ENCODE assay signal across 12 cellular contexts in the genomic region with DNA sequence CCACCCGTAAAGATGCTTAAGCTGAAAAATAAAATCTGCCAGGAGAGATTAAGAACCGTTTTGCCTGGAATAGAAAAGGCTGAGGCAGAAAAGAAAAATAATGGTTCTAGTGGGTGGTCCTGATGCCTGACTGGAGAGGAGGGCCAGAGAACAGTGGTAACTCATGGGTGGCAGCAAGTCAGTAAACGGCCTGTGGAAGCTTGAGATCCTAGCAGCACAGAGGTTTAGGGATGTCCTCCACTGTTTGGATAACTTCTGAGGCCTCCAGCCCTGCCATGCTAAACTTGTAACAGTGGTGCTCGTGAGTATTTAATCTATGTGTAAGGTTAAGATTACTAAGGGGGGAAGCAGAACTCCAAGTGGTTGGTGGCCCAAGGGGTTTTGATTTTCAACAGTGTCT.
"Had no signal": no experiment of that assay in that cellular context is flagged by ENCODE, and none has a peak within 500 bp of the region (broad histone marks: within the 10 kb centered on the region; RNA-seq: fewer than 3 reads in every experiment).

No MANE protein-coding gene starts in this region.

- H3K27me3 ChIP-seq: heart right ventricle, ovary, tibial nerve, uterus had no signal

- H3K27me3 Mint-ChIP-seq: stimulated activated memory B cell treated with anti-CD40 and anti-IgM and Interleukin-4, amounts not matched to agents 10 μg/mL and 1 μg/mL and 100 μg/mL, for 72 hours had no signal

- DNase-seq: activated CD4-positive, alpha-beta T cell treated with anti-CD3 and anti-CD28 coated beads, Interleukin-2, amount 50 U/mL, for 48 hours; activated naive CD4-positive, alpha-beta T cell treated with anti-CD3 and anti-CD28 coated beads for 36 hours; heart right ventricle; left cardiac atrium; lower lobe of right lung; ovary; substantia nigra; T-helper 1 cell; T1000; uterus had no signal

- H3K9me3 Mint-ChIP-seq: activated naive CD4-positive, alpha-beta T cell treated with anti-CD3 and anti-CD28 coated beads for 36 hours; stimulated activated memory B cell treated with anti-CD40 and anti-IgM and Interleukin-4, amounts not matched to agents 10 μg/mL and 1 μg/mL and 100 μg/mL, for 72 hours had no signal

- H3K36me3 ChIP-seq: ovary, uterus had no signal

- H3K4me1 ChIP-seq: uterus had no signal

- H3K4me3 ChIP-seq: heart right ventricle, lower lobe of right lung, ovary, tibial nerve, uterus had no signal

- ATAC-seq: heart right ventricle; left cardiac atrium; lower lobe of right lung; stimulated activated memory B cell treated with anti-CD40 and anti-IgM and Interleukin-4, amounts not matched to agents 10 μg/mL and 1 μg/mL and 100 μg/mL, for 72 hours had no signal

- H3K9me3 ChIP-seq: heart right ventricle, lower lobe of right lung, ovary, tibial nerve, uterus had no signal

- H3K27ac Mint-ChIP-seq: activated naive CD4-positive, alpha-beta T cell treated with anti-CD3 and anti-CD28 coated beads for 36 hours; stimulated activated memory B cell treated with anti-CD40 and anti-IgM and Interleukin-4, amounts not matched to agents 10 μg/mL and 1 μg/mL and 100 μg/mL, for 72 hours had no signal

- H3K4me3 Mint-ChIP-seq: activated naive CD4-positive, alpha-beta T cell treated with anti-CD3 and anti-CD28 coated beads for 36 hours; stimulated activated memory B cell treated with anti-CD40 and anti-IgM and Interleukin-4, amounts not matched to agents 10 μg/mL and 1 μg/mL and 100 μg/mL, for 72 hours had no signal

- H3K27ac ChIP-seq: heart right ventricle, lower lobe of right lung, ovary had no signal

- H3K4me1 Mint-ChIP-seq: stimulated activated memory B cell treated with anti-CD40 and anti-IgM and Interleukin-4, amounts not matched to agents 10 μg/mL and 1 μg/mL and 100 μg/mL, for 72 hours had no signal
